In genomic region chr5:132823481-132824050, GRCh38 we compare ENCODE assay signal across 18 cellular contexts. TPM values are rescaled to one million over a fixed set of nuclear protein-coding genes. Genes with fewer than 3 reads are reported as not detected.
DNase-seq lines count a peak whose midpoint lies in the region; ATAC-seq and TF ChIP-seq lines count a peak whose summit lies in the region.
"Had no signal": no experiment of that assay in that cellular context is flagged by ENCODE, and none has a peak within 500 bp of the region (broad histone marks: within the 10 kb centered on the region; RNA-seq: fewer than 3 reads in every experiment).

No MANE protein-coding gene starts in this region.

- no peak for ATAC-seq in activated CD8-positive, alpha-beta T cell treated with anti-CD3 and anti-CD28 coated beads, Interleukin-2, amount 10 ng/mL, durations not matched to agents 7 days and 5 days
- ATAC-seq in HG03039 (IDR thresholded peaks at IDR 0.05; ENCODE audit: unreplicated experiment), result no peak
- ATAC-seq in HG02623 (IDR thresholded peaks at IDR 0.05; ENCODE audit: unreplicated experiment), result no peak
- ATAC-seq: GM12878; natural killer cell treated with Interleukin-12 subunit alpha and Interleukin-12 subunit beta and Interleukin-15 and Interleukin-18, amount 100 ng/mL, for 72 hours; PC-3 had no signal

- H3K9ac ChIP-seq in BLaER1 (no peak overlapping the region), HUES6 (ENCODE audit: low read length) (peak overlapping the region; percentile 37)

- no peak for TF ChIP-seq EP300 in esophagus muscularis mucosa (IDR thresholded peaks at IDR 0.05)

- H3K4me1 Mint-ChIP-seq in neural crest cell, result peaks cover 27% of the 10 kb centered on the region
- peaks cover 40% of the 10 kb centered on the region for H3K4me1 Mint-ChIP-seq in activated CD8-positive, alpha-beta T cell treated with anti-CD3 and anti-CD28 coated beads, Interleukin-2, amount 10 ng/mL, durations not matched to agents 7 days and 5 days (ENCODE audit: low read depth)

- CTCF ChIA-PET in activated CD8-positive, alpha-beta T cell treated with anti-CD3 and anti-CD28 coated beads, Interleukin-2, amount 10 ng/mL, durations not matched to agents 7 days and 5 days (lab: Charles Lee), result interaction anchor here (0.8 to 6.7 kb wide), 8 partner anchors 8 to 437 kb away, joined by 3 to 62 read pairs (median 5); partner anchors contain the start of genes SHROOM1 and SOWAHA

- peaks cover 100% of the 10 kb centered on the region for H3K27me3 ChIP-seq in BLaER1
- H3K27me3 ChIP-seq in HUES6 (ENCODE audit: control insufficient read depth, insufficient read depth, low read length), result peaks cover 60% of the 10 kb centered on the region
- H3K27me3 ChIP-seq in esophagus muscularis mucosa, result peaks cover 0 to 30% (median 4%) of the 10 kb centered on the region in 4 donors

- DNase-seq in esophagus muscularis mucosa (ENCODE audit: extremely low spot score) (no peak), neural crest cell (ENCODE audit: low read depth, low spot score) (no peak), dedifferentiated amniotic fluid mesenchymal stem cell (ENCODE audit: extremely low spot score) (no peak)
- DNase-seq in activated CD8-positive, alpha-beta T cell treated with anti-CD3 and anti-CD28 coated beads, Interleukin-2, amount 10 ng/mL, durations not matched to agents 7 days and 5 days, result no peak
- DNase-seq: activated CD4-positive, alpha-beta T cell treated with anti-CD3 and anti-CD28 coated beads, Interleukin-2, amount 10 ng/mL, durations not matched to agents 7 days and 5 days; GOT3; MV-4-11; NCI-H226; PC-3; SW 1271 had no signal

- H3K9me3 ChIP-seq in BLaER1 (no peaks in the 10 kb centered on the region), HUES6 (ENCODE audit: control insufficient read depth, insufficient read depth, low read depth, low read length) (no peaks in the 10 kb centered on the region), esophagus muscularis mucosa (no peaks in the 10 kb centered on the region)

- TF ChIP-seq POLR2A in esophagus muscularis mucosa (IDR thresholded peaks at IDR 0.05; ENCODE audit: low read depth), result no peak

- intact Hi-C loops in esophagus muscularis mucosa (cut with DNase I), result loop anchor here (5.0 to 10.0 kb wide), 3 partner anchors 46 to 439 kb away; partner anchors contain the start of gene SEPTIN8

- H3K27ac ChIP-seq in BLaER1, result no peak overlapping the region
- no peak overlapping the region; the same call in 1 of the 2 replicates for H3K27ac ChIP-seq in HUES6 (ENCODE audit: low read depth, low read length)
- H3K27ac ChIP-seq in esophagus muscularis mucosa (replicated peaks in 1 of 4), result peak overlapping the region in 2 of 4 donors; percentile 23 to 45

- H3K4me3 Mint-ChIP-seq in neural crest cell, result peak overlapping the region; percentile 57
- no peak overlapping the region for H3K4me3 Mint-ChIP-seq in activated CD8-positive, alpha-beta T cell treated with anti-CD3 and anti-CD28 coated beads, Interleukin-2, amount 10 ng/mL, durations not matched to agents 7 days and 5 days
- H3K4me3 Mint-ChIP-seq: activated CD4-positive, alpha-beta T cell treated with anti-CD3 and anti-CD28 coated beads, Interleukin-2, amount 10 ng/mL, durations not matched to agents 7 days and 5 days; central memory CD8-positive, alpha-beta T cell; natural killer cell treated with Interleukin-12 subunit alpha and Interleukin-12 subunit beta and Interleukin-15 and Interleukin-18, amount 100 ng/mL, for 72 hours had no signal

- POLR2A ChIA-PET in activated CD8-positive, alpha-beta T cell treated with anti-CD3 and anti-CD28 coated beads, Interleukin-2, amount 10 ng/mL, durations not matched to agents 7 days and 5 days (lab: Charles Lee), result interaction anchor here (0.6 to 0.9 kb wide), 2 partner anchors 136 to 229 kb away, joined by 3 read pairs; no protein-coding TSS in a partner anchor

- WGBS in esophagus muscularis mucosa, result 100% methylated on average over 5 of the region's 7 CpGs

- H3K4me2 ChIP-seq in BLaER1, result peak overlapping the region; percentile 53; the same call in 1 of the 2 replicates

- peaks cover 32% of the 10 kb centered on the region; the same call in 1 of the 2 replicates for H4K20me1 ChIP-seq in BLaER1

- no peaks in the 10 kb centered on the region for H3K36me3 ChIP-seq in BLaER1
- no peaks in the 10 kb centered on the region for H3K36me3 ChIP-seq in HUES6 (ENCODE audit: control insufficient read depth, insufficient read depth, low read length)
- H3K36me3 ChIP-seq in esophagus muscularis mucosa, result peaks cover 0 to 20% (median 13%) of the 10 kb centered on the region in 4 donors

- H3K9me3 Mint-ChIP-seq in neural crest cell, result no peaks in the 10 kb centered on the region
- no peaks in the 10 kb centered on the region for H3K9me3 Mint-ChIP-seq in activated CD8-positive, alpha-beta T cell treated with anti-CD3 and anti-CD28 coated beads, Interleukin-2, amount 10 ng/mL, durations not matched to agents 7 days and 5 days (ENCODE audit: insufficient read depth)
- H3K9me3 Mint-ChIP-seq: activated CD4-positive, alpha-beta T cell treated with anti-CD3 and anti-CD28 coated beads, Interleukin-2, amount 10 ng/mL, durations not matched to agents 7 days and 5 days; activated T-helper 2 cell treated with anti-CD3 and anti-CD28 coated beads, Interferon-gamma antibody, Interleukin-2, Interleukin-4, amounts not matched to agents 10 μg/mL and 5 μg/mL and 100 μg/mL, durations not matched to agents 14 hours and 24 hours and 36 hours; central memory CD8-positive, alpha-beta T cell; natural killer cell treated with Interleukin-12 subunit alpha and Interleukin-12 subunit beta and Interleukin-15 and Interleukin-18, amount 100 ng/mL, for 72 hours had no signal

- no peaks in the 10 kb centered on the region for H3K36me3 Mint-ChIP-seq in neural crest cell (ENCODE audit: low read depth)
- no peaks in the 10 kb centered on the region for H3K36me3 Mint-ChIP-seq in activated CD8-positive, alpha-beta T cell treated with anti-CD3 and anti-CD28 coated beads, Interleukin-2, amount 10 ng/mL, durations not matched to agents 7 days and 5 days (ENCODE audit: low read depth)
- H3K36me3 Mint-ChIP-seq: natural killer cell treated with Interleukin-12 subunit alpha and Interleukin-12 subunit beta and Interleukin-15 and Interleukin-18, amount 100 ng/mL, for 72 hours had no signal

- H3K4me1 ChIP-seq in BLaER1, result no peaks in the 10 kb centered on the region; the same call in 1 of the 2 replicates
- H3K4me1 ChIP-seq in HUES6 (ENCODE audit: control insufficient read depth, insufficient read depth, low read length), result peaks cover 26% of the 10 kb centered on the region
- peaks cover 0 to 49% (median 38%) of the 10 kb centered on the region in 4 donors for H3K4me1 ChIP-seq in esophagus muscularis mucosa

- TF ChIP-seq CTCF in esophagus muscularis mucosa (IDR thresholded peaks at IDR 0.05) (no peak), neural crest cell (conservative IDR thresholded peaks at IDR 0.05) (no peak)

- H3K27me3 Mint-ChIP-seq in neural crest cell (ENCODE audit: low read depth), result peaks cover 57% of the 10 kb centered on the region
- peaks cover 29% of the 10 kb centered on the region for H3K27me3 Mint-ChIP-seq in activated CD8-positive, alpha-beta T cell treated with anti-CD3 and anti-CD28 coated beads, Interleukin-2, amount 10 ng/mL, durations not matched to agents 7 days and 5 days (ENCODE audit: low read depth)

- H3K4me3 ChIP-seq in BLaER1, result no peak overlapping the region
- peak overlapping the region; percentile 42 for H3K4me3 ChIP-seq in HUES6 (ENCODE audit: low read depth, low read length)
- H3K4me3 ChIP-seq in esophagus muscularis mucosa, result peak overlapping the region in 3 of 4 donors; percentile 38 to 50 (median 40)
- H3K4me3 ChIP-seq: GM12878 had no signal

- H3K27ac Mint-ChIP-seq in neural crest cell (ENCODE audit: unreplicated experiment), result no peak overlapping the region
- no peak overlapping the region for H3K27ac Mint-ChIP-seq in activated CD8-positive, alpha-beta T cell treated with anti-CD3 and anti-CD28 coated beads, Interleukin-2, amount 10 ng/mL, durations not matched to agents 7 days and 5 days
- H3K27ac Mint-ChIP-seq: activated CD4-positive, alpha-beta T cell treated with anti-CD3 and anti-CD28 coated beads, Interleukin-2, amount 10 ng/mL, durations not matched to agents 7 days and 5 days; activated T-helper 2 cell treated with anti-CD3 and anti-CD28 coated beads, Interferon-gamma antibody, Interleukin-2, Interleukin-4, amounts not matched to agents 10 μg/mL and 5 μg/mL and 100 μg/mL, durations not matched to agents 14 hours and 24 hours and 36 hours; natural killer cell treated with Interleukin-12 subunit alpha and Interleukin-12 subunit beta and Interleukin-15 and Interleukin-18, amount 100 ng/mL, for 72 hours had no signal

RNA-seq across cellular contexts. Expression of gene SHROOM1, which starts 6.9 kb away (rescaled TPM):
- 10 to 100 TPM in 3 of 4 donors, 1 to 10 TPM in 1; 4.5 to 21.2 (median 13.1) TPM for total RNA-seq in esophagus muscularis mucosa
- 5.7 and 6.5 TPM in 2 replicates for total RNA-seq in neural crest cell
- 1 to 10 TPM; 2.9 to 3.3 TPM for total RNA-seq in activated CD8-positive, alpha-beta T cell treated with anti-CD3 and anti-CD28 coated beads, Interleukin-2, amount 10 ng/mL, durations not matched to agents 7 days and 5 days

RNA-seq across cellular contexts. Expression of gene SOWAHA, which starts 10.5 kb away (rescaled TPM):
- total RNA-seq in esophagus muscularis mucosa (under 1 TPM; 0.06 to 0.83 (median 0.15) TPM), neural crest cell (not detected in 2 replicates)
- total RNA-seq in activated CD8-positive, alpha-beta T cell treated with anti-CD3 and anti-CD28 coated beads, Interleukin-2, amount 10 ng/mL, durations not matched to agents 7 days and 5 days, result not detected
- total RNA-seq: activated CD4-positive, alpha-beta T cell treated with anti-CD3 and anti-CD28 coated beads, Interleukin-2, amount 10 ng/mL, durations not matched to agents 7 days and 5 days; natural killer cell treated with Interleukin-12 subunit alpha and Interleukin-12 subunit beta and Interleukin-15 and Interleukin-18, amount 100 ng/mL, for 72 hours had no signal

RNA-seq across cellular contexts. Expression of gene GDF9, which starts 42.7 kb away (rescaled TPM):
- 1 to 10 TPM in 1 of 4 donors, under 1 TPM in 2, not detected in 1; under 0.01 to 1.4 (median 0.23) TPM for total RNA-seq in esophagus muscularis mucosa
- 0.49 and 0.89 TPM in 2 replicates for total RNA-seq in neural crest cell
- under 1 TPM; 0.52 to 0.92 TPM for total RNA-seq in activated CD8-positive, alpha-beta T cell treated with anti-CD3 and anti-CD28 coated beads, Interleukin-2, amount 10 ng/mL, durations not matched to agents 7 days and 5 days
- total RNA-seq: activated T-helper 2 cell treated with anti-CD3 and anti-CD28 coated beads, Interferon-gamma antibody, Interleukin-2, Interleukin-4, amounts not matched to agents 10 μg/mL and 5 μg/mL and 100 μg/mL, durations not matched to agents 14 hours and 24 hours and 36 hours; PC-3 had no signal

RNA-seq across cellular contexts. Expression of gene UQCRQ, which starts 42.9 kb away (rescaled TPM):
- total RNA-seq in esophagus muscularis mucosa (100 to 1,000 TPM; 113 to 184 (median 126) TPM), neural crest cell (274 and 293 TPM in 2 replicates)
- total RNA-seq in activated CD8-positive, alpha-beta T cell treated with anti-CD3 and anti-CD28 coated beads, Interleukin-2, amount 10 ng/mL, durations not matched to agents 7 days and 5 days, result 100 to 1,000 TPM; 381 to 396 TPM

RNA-seq across cellular contexts. Expression of gene SEPTIN8, which starts 46.5 kb away (rescaled TPM):
- total RNA-seq in esophagus muscularis mucosa (10 to 100 TPM; 26.7 to 42.8 (median 36.9) TPM), neural crest cell (71.1 and 71.4 TPM in 2 replicates)
- 10 to 100 TPM; 35.1 to 35.3 TPM for total RNA-seq in activated CD8-positive, alpha-beta T cell treated with anti-CD3 and anti-CD28 coated beads, Interleukin-2, amount 10 ng/mL, durations not matched to agents 7 days and 5 days
